ENCODE assay signal across 18 cellular contexts in genomic region chr1:25573591-25573930, GRCh38. TPM values are rescaled to one million over a fixed set of nuclear protein-coding genes. Genes with fewer than 3 reads are reported as not detected.
A peak's percentile ranks its signal among the peaks of the same experiment; 100 is the strongest.
DNase-seq lines count a peak whose midpoint lies in the region; ATAC-seq, FAIRE-seq and TF ChIP-seq lines count a peak whose summit lies in the region.
"Had no signal": no experiment of that assay in that cellular context is flagged by ENCODE, and none has a peak within 500 bp of the region (broad histone marks: within the 10 kb centered on the region; RNA-seq: fewer than 3 reads in every experiment).

No MANE protein-coding gene starts in this region.

- peak overlapping the region in 1 of 3 experiments; percentile 35 for H3K4me3 ChIP-seq in keratinocyte (ENCODE audit: control insufficient read depth in 2 of 3, extremely low read depth in 1 of 3, insufficient read depth in 2 of 3, low read depth in 1 of 3, low read length in 3 of 3)
- H3K4me3 ChIP-seq in osteoblast (ENCODE audit: insufficient read depth, low read length): no peak overlapping the region
- no peak overlapping the region for H3K4me3 ChIP-seq in neural progenitor cell
- no peak overlapping the region for H3K4me3 ChIP-seq in ascending aorta
- H3K4me3 ChIP-seq: esophagus squamous epithelium had no signal

- FAIRE-seq in keratinocyte (lab: Jason Lieb, UNC) (no peak), RCC 7860 (lab: Jason Lieb, UNC) (no peak)
- FAIRE-seq: G401.6 had no signal

- TF ChIP-seq CTCF in keratinocyte (optimal IDR thresholded peaks at IDR 0.05 in 1 of 3, IDR thresholded peaks at IDR 0.05 in 1 of 3, conservative IDR thresholded peaks at IDR 0.05 in 1 of 3; ENCODE audit: extremely low read depth in 1 of 3, insufficient read depth in 2 of 3, low read length in 3 of 3): no peak
- no peak for TF ChIP-seq CTCF in osteoblast (IDR thresholded peaks at IDR 0.05; ENCODE audit: extremely low read depth, low read depth, low read length)
- no peak for TF ChIP-seq CTCF in neural progenitor cell (IDR thresholded peaks at IDR 0.05)
- no peak for TF ChIP-seq CTCF in ascending aorta (IDR thresholded peaks at IDR 0.05)

- DNase-seq in ELF-1 (ENCODE audit: low read depth, low spot score): peak; percentile 45
- DNase-seq in T-cell: no peak
- DNase-seq in keratinocyte (ENCODE audit: low read depth, low spot score): no peak
- peak; percentile 60 for DNase-seq in osteoblast (ENCODE audit: insufficient read length, low spot score, missing footprints)
- DNase-seq in neural progenitor cell (ENCODE audit: low spot score): no peak
- no peak for DNase-seq in ascending aorta (ENCODE audit: low spot score in 2 of 2)
- no peak for DNase-seq in RCC 7860 (ENCODE audit: low spot score)
- DNase-seq: activated B cell treated with CpG ODN at 0.5 μM for 24 hours; activated CD8-positive, alpha-beta T cell treated with anti-CD3 and anti-CD28 coated beads, Interleukin-2, amount 10 ng/mL, durations not matched to agents 7 days and 5 days; activated naive CD8-positive, alpha-beta T cell treated with anti-CD3 and anti-CD28 coated beads, Interleukin-2, amount 10 ng/mL, durations not matched to agents 7 days and 5 days; esophagus squamous epithelium; head of caudate nucleus; immature natural killer cell; occipital lobe; stimulated activated CD4-positive, alpha-beta T cell treated with anti-CD3 and anti-CD28 coated beads, Interleukin-4, amount 100 ng/mL, for 24 hours had no signal

- CTCF ChIA-PET in T-cell (lab: Charles Lee): no interaction called here

- H3K4me2 ChIP-seq in keratinocyte (ENCODE audit: control insufficient read depth, extremely low read depth, insufficient read depth, low read depth, low read length): peak overlapping the region; percentile 59
- no peak overlapping the region for H3K4me2 ChIP-seq in osteoblast (ENCODE audit: insufficient read depth, low read length)
- H3K4me2 ChIP-seq in neural progenitor cell: no peak overlapping the region

- H3K36me3 Mint-ChIP-seq in T-cell (no peaks in the 10 kb centered on the region), neural progenitor cell (no peaks in the 10 kb centered on the region)
- H3K36me3 Mint-ChIP-seq: activated naive CD8-positive, alpha-beta T cell treated with anti-CD3 and anti-CD28 coated beads, Interleukin-2, amount 10 ng/mL, durations not matched to agents 7 days and 5 days; immature natural killer cell had no signal

- H3K9ac ChIP-seq in keratinocyte (ENCODE audit: control insufficient read depth, extremely low read depth, insufficient read depth, low read length): no peak overlapping the region
- H3K9ac ChIP-seq in neural progenitor cell: no peak overlapping the region

- H2AFZ ChIP-seq in keratinocyte (ENCODE audit: control insufficient read depth, low read length) (peak overlapping the region; percentile 73), osteoblast (ENCODE audit: low read length) (no peak overlapping the region), neural progenitor cell (replicated peaks) (no peak overlapping the region)

- H3K9me3 Mint-ChIP-seq in T-cell (no peaks in the 10 kb centered on the region), neural progenitor cell (no peaks in the 10 kb centered on the region)
- H3K9me3 Mint-ChIP-seq: activated B cell treated with CpG ODN at 0.5 μM for 24 hours; activated naive CD8-positive, alpha-beta T cell treated with anti-CD3 and anti-CD28 coated beads, Interleukin-2, amount 10 ng/mL, durations not matched to agents 7 days and 5 days; immature natural killer cell had no signal

- dilution Hi-C loops in keratinocyte (cut with MboI; ENCODE audit: extremely low pct_ligation_motif_present, low sequenced_read_pairs): no loop called here

- H3K79me2 ChIP-seq in keratinocyte (ENCODE audit: control insufficient read depth, insufficient read depth, low read length): no peaks in the 10 kb centered on the region
- H3K79me2 ChIP-seq in osteoblast (ENCODE audit: insufficient read depth, low read length): no peaks in the 10 kb centered on the region
- H3K79me2 ChIP-seq in neural progenitor cell (ENCODE audit: low read depth): no peaks in the 10 kb centered on the region

- H3K4me3 Mint-ChIP-seq in T-cell: no peak overlapping the region
- no peak overlapping the region for H3K4me3 Mint-ChIP-seq in neural progenitor cell
- H3K4me3 Mint-ChIP-seq: activated B cell treated with CpG ODN at 0.5 μM for 24 hours; activated CD8-positive, alpha-beta T cell treated with anti-CD3 and anti-CD28 coated beads, Interleukin-2, amount 10 ng/mL, durations not matched to agents 7 days and 5 days; activated naive CD8-positive, alpha-beta T cell treated with anti-CD3 and anti-CD28 coated beads, Interleukin-2, amount 10 ng/mL, durations not matched to agents 7 days and 5 days; immature natural killer cell had no signal

- no peaks in the 10 kb centered on the region for H3K27me3 ChIP-seq in keratinocyte (ENCODE audit: control insufficient read depth, extremely low read depth, insufficient read depth, low read length)
- H3K27me3 ChIP-seq in osteoblast (ENCODE audit: insufficient read depth, low read length): peaks cover 16% of the 10 kb centered on the region
- H3K27me3 ChIP-seq in neural progenitor cell: no peaks in the 10 kb centered on the region
- no peaks in the 10 kb centered on the region for H3K27me3 ChIP-seq in ascending aorta
- H3K27me3 ChIP-seq: esophagus squamous epithelium had no signal

- H3K36me3 ChIP-seq in keratinocyte (ENCODE audit: control insufficient read depth in 2 of 2, extremely low read depth in 1 of 2, insufficient read depth in 2 of 2, low read length in 2 of 2) (no peaks in the 10 kb centered on the region), osteoblast (ENCODE audit: insufficient read depth, low read length) (no peaks in the 10 kb centered on the region), neural progenitor cell (no peaks in the 10 kb centered on the region), ascending aorta (no peaks in the 10 kb centered on the region)
- H3K36me3 ChIP-seq: esophagus squamous epithelium had no signal

- H3K9me3 ChIP-seq in keratinocyte (ENCODE audit: control insufficient read depth, low read depth, low read length) (no peaks in the 10 kb centered on the region), osteoblast (ENCODE audit: low read depth, low read length) (no peaks in the 10 kb centered on the region), neural progenitor cell (ENCODE audit: low read depth) (no peaks in the 10 kb centered on the region), ascending aorta (no peaks in the 10 kb centered on the region)
- H3K9me3 ChIP-seq: esophagus squamous epithelium had no signal

- H3K4me1 ChIP-seq in keratinocyte (ENCODE audit: control insufficient read depth, extremely low read depth, insufficient read depth, low read length) (peaks cover 19% of the 10 kb centered on the region), osteoblast (ENCODE audit: insufficient read depth, low read length) (peaks cover 17% of the 10 kb centered on the region), neural progenitor cell (peaks cover 5% of the 10 kb centered on the region), ascending aorta (peaks cover 0 to 18% of the 10 kb centered on the region in 2 donors)

- POLR2A ChIA-PET in T-cell (lab: Charles Lee): interaction anchor here in 1 of 2 donors (0.6 kb wide), 1 partner anchor 26 kb away, joined by 9 read pairs; no protein-coding TSS in a partner anchor

- H3K27ac ChIP-seq in keratinocyte (ENCODE audit: control insufficient read depth, insufficient read depth, low read length): no peak overlapping the region
- H3K27ac ChIP-seq in osteoblast (ENCODE audit: low read depth, low read length): no peak overlapping the region
- no peak overlapping the region for H3K27ac ChIP-seq in neural progenitor cell
- no peak overlapping the region for H3K27ac ChIP-seq in ascending aorta
- H3K27ac ChIP-seq: esophagus squamous epithelium had no signal

- no peaks in the 10 kb centered on the region for H3K9me1 ChIP-seq in keratinocyte (ENCODE audit: control insufficient read depth, extremely low read depth, insufficient read depth, low read length)

- intact Hi-C loops in ascending aorta (cut with DNase I): no loop called here

- H4K20me1 ChIP-seq in keratinocyte (ENCODE audit: control insufficient read depth, extremely low read depth, insufficient read depth, low read length) (no peaks in the 10 kb centered on the region), osteoblast (ENCODE audit: insufficient read depth, low read length) (peaks cover 9% of the 10 kb centered on the region), neural progenitor cell (ENCODE audit: low read depth) (no peaks in the 10 kb centered on the region)

- no peaks in the 10 kb centered on the region for H3F3A ChIP-seq in neural progenitor cell (ENCODE audit: low read depth)

- H3K27me3 Mint-ChIP-seq in T-cell: no peaks in the 10 kb centered on the region
- peaks cover 4% of the 10 kb centered on the region for H3K27me3 Mint-ChIP-seq in neural progenitor cell (ENCODE audit: insufficient read depth, low read depth)
- H3K27me3 Mint-ChIP-seq: activated naive CD8-positive, alpha-beta T cell treated with anti-CD3 and anti-CD28 coated beads, Interleukin-2, amount 10 ng/mL, durations not matched to agents 7 days and 5 days had no signal

- H3K27ac Mint-ChIP-seq in T-cell (peak overlapping the region; percentile 61 to 71), neural progenitor cell (no peak overlapping the region)
- H3K27ac Mint-ChIP-seq: activated B cell treated with CpG ODN at 0.5 μM for 24 hours; activated CD8-positive, alpha-beta T cell treated with anti-CD3 and anti-CD28 coated beads, Interleukin-2, amount 10 ng/mL, durations not matched to agents 7 days and 5 days; activated naive CD8-positive, alpha-beta T cell treated with anti-CD3 and anti-CD28 coated beads, Interleukin-2, amount 10 ng/mL, durations not matched to agents 7 days and 5 days; immature natural killer cell had no signal

- H3K4me1 Mint-ChIP-seq in T-cell (peaks cover 50 to 53% (median 52%) of the 10 kb centered on the region in 3 donors), neural progenitor cell (peaks cover 61% of the 10 kb centered on the region)

- ATAC-seq in T-cell (replicated peaks in 1 of 4): no peak
- no peak for ATAC-seq in HG03280 (IDR thresholded peaks at IDR 0.05; ENCODE audit: unreplicated experiment)
- ATAC-seq: Right ventricle myocardium inferior had no signal

RNA-seq across cellular contexts. Expression of gene LDLRAP1, which starts 30.2 kb away (rescaled TPM):
- total RNA-seq in T-cell (100 to 1,000 TPM; 143 to 298 (median 222) TPM), osteoblast (18.5 and 22.1 TPM in 2 replicates), neural progenitor cell (ENCODE audit: low replicate concordance) (6.5 and 8.6 TPM in 2 replicates), ascending aorta (75.4 TPM)
- 19.0 to 25.8 TPM (median 22.3 TPM) in 3 replicates for polyA plus RNA-seq in keratinocyte
- polyA plus RNA-seq in keratinocyte (2011; ENCODE audit: low read depth): 14.6 TPM
- polyA plus RNA-seq in keratinocyte (2011; cell fraction: cytosol; rRNA removed): 28.4 and 30.9 TPM in 2 replicates
- polyA plus RNA-seq in keratinocyte (2011; cell fraction: nucleus; rRNA removed): 34.5 and 41.1 TPM in 2 replicates
- polyA plus RNA-seq in keratinocyte (2012; ENCODE audit: low replicate concordance): 10.4 and 19.4 TPM in 2 replicates
- 20.1 to 32.6 TPM (median 20.3 TPM) in 3 replicates for polyA minus RNA-seq in keratinocyte
- polyA minus RNA-seq in keratinocyte (2011; cell fraction: cytosol; rRNA and poly(A)+ RNA removed): 32.4 TPM
- 11.5 and 12.0 TPM in 2 replicates for polyA minus RNA-seq in keratinocyte (2011; cell fraction: nucleus; rRNA and poly(A)+ RNA removed)

RNA-seq across cellular contexts. Expression of gene MAN1C1, which starts 43.0 kb away (rescaled TPM):
- total RNA-seq in T-cell: 10 to 100 TPM; 57.5 to 90.5 (median 65.5) TPM
- 0.07 to 0.27 TPM in 2 of 3 replicates, not detected in the other for polyA plus RNA-seq in keratinocyte
- 0.27 TPM for polyA plus RNA-seq in keratinocyte (2011; ENCODE audit: low read depth)
- 0.06 and 0.08 TPM in 2 replicates for polyA plus RNA-seq in keratinocyte (2011; cell fraction: cytosol; rRNA removed)
- 0.16 TPM in 1 of 2 replicates, not detected in the other for polyA plus RNA-seq in keratinocyte (2011; cell fraction: nucleus; rRNA removed)
- polyA plus RNA-seq in keratinocyte (2012; ENCODE audit: low replicate concordance): 0.09 and 0.24 TPM in 2 replicates
- 0.03 to 0.13 TPM in 2 of 3 replicates, not detected in the other for polyA minus RNA-seq in keratinocyte
- not detected for polyA minus RNA-seq in keratinocyte (2011; cell fraction: cytosol; rRNA and poly(A)+ RNA removed)
- polyA minus RNA-seq in keratinocyte (2011; cell fraction: nucleus; rRNA and poly(A)+ RNA removed): not detected in 2 replicates
- total RNA-seq in osteoblast: 16.3 and 28.0 TPM in 2 replicates
- total RNA-seq in neural progenitor cell (ENCODE audit: low replicate concordance): 5.3 and 6.8 TPM in 2 replicates
- total RNA-seq in ascending aorta: 14.3 TPM

Comparison
In these comparisons a context has a peak if more than half of its experiments do, and no peak if none do; other contexts are left out.
1. DNase-seq: peak in ELF-1 (single experiment) and osteoblast (single experiment); none in T-cell (0 of 34), keratinocyte (single experiment), neural progenitor cell (single experiment), ascending aorta (0 of 2) and RCC 7860 (single experiment).